In the genomic region with DNA sequence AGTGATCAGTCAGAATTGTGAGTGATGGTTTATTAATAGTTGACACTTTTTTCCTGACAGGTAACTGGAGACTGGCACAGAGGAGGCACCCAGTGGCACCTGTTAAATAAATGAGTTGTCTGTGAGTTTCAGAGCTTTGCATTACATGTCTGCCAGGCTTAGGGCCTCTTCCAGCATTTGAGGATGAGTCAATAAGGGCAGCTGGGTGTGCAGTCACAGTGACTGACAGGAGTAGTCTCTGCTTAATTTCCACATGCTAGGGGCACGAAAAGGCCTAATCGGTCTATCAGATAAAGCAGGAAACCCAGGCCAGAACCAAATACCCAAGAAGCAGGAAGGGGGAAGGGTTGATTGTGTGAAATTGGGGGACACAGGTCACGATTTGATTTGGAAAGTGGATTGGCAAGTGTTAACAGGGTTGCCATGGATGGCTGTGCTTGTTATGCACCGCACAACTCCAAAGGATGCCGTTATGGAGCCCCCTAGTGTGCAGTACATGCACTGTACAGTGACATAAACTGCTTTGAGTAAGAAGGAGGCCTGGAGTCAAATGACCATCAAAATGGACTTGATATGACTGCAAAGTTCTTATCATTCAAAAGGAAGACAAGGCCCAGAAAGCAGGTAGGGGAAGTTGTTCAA, we compare ENCODE assay signal across 8 cellular contexts.
DNase-seq lines count a peak whose midpoint lies in the region; ATAC-seq, FAIRE-seq and TF ChIP-seq lines count a peak whose summit lies in the region.

No MANE protein-coding gene starts in this region.

- H3K36me3 Mint-ChIP-seq in neural progenitor cell (no peaks in the 10 kb centered on the region), type B pancreatic cell (no peaks in the 10 kb centered on the region)

- WGBS in esophagus muscularis mucosa, result 29% methylated on average over 5 of the region's 5 CpGs

- DNase-seq in ACHN (peak; percentile 56), GM18507 (ENCODE audit: extremely low spot score, insufficient read length, low read depth) (no peak), NCI-H82 (lab: John Stamatoyannopoulos, UW) (peak; percentile 85), esophagus muscularis mucosa (ENCODE audit: extremely low spot score) (no peak), neural progenitor cell (ENCODE audit: low spot score) (peak; percentile 80), type B pancreatic cell (ENCODE audit: extremely low spot score, unreplicated experiment) (no peak)
- DNase-seq in activated CD8-positive, alpha-beta memory T cell treated with anti-CD3 and anti-CD28 coated beads for 4 hours (ENCODE audit: low read depth in 2 of 2), result peak; percentile 21 to 36

- peaks cover 0 to 32% (median 0%) of the 10 kb centered on the region in 4 donors for H3K27me3 ChIP-seq in esophagus muscularis mucosa
- no peaks in the 10 kb centered on the region for H3K27me3 ChIP-seq in neural progenitor cell

- H3K9ac ChIP-seq in neural progenitor cell, result no peak overlapping the region

- H3K4me3 ChIP-seq in esophagus muscularis mucosa, result no peak overlapping the region
- no peak overlapping the region for H3K4me3 ChIP-seq in neural progenitor cell

- intact Hi-C loops in esophagus muscularis mucosa (cut with DNase I), result no loop called here

- no peaks in the 10 kb centered on the region for H3K79me2 ChIP-seq in neural progenitor cell (ENCODE audit: low read depth)

- H3K4me3 Mint-ChIP-seq in neural progenitor cell, result no peak overlapping the region
- no peak overlapping the region for H3K4me3 Mint-ChIP-seq in type B pancreatic cell

- TF ChIP-seq CTCF in esophagus muscularis mucosa (IDR thresholded peaks at IDR 0.05) (peak; percentile 36 to 64 (median 36)), neural progenitor cell (IDR thresholded peaks at IDR 0.05) (peak; percentile 79), type B pancreatic cell (conservative IDR thresholded peaks at IDR 0.05) (peak; percentile 83)

- H4K20me1 ChIP-seq in neural progenitor cell (ENCODE audit: low read depth), result no peaks in the 10 kb centered on the region

- no peak for TF ChIP-seq EP300 in esophagus muscularis mucosa (IDR thresholded peaks at IDR 0.05)

- H3K36me3 ChIP-seq in esophagus muscularis mucosa (no peaks in the 10 kb centered on the region), neural progenitor cell (no peaks in the 10 kb centered on the region)

- H3K27ac ChIP-seq in esophagus muscularis mucosa (replicated peaks in 1 of 4), result no peak overlapping the region
- H3K27ac ChIP-seq in neural progenitor cell, result no peak overlapping the region

- H3K4me2 ChIP-seq in neural progenitor cell, result no peak overlapping the region

- H3F3A ChIP-seq in neural progenitor cell (ENCODE audit: low read depth), result peaks cover 16% of the 10 kb centered on the region

- peak; percentile 72 for FAIRE-seq in GM18507 (lab: Jason Lieb, UNC)

- in situ Hi-C loops in ACHN (cut with HindIII; ENCODE audit: low pct_ligation_motif_present, low pct_unique_long_range_greater_than_20kb, low sequenced_read_pairs), result no loop called here

- H3K9me3 ChIP-seq in esophagus muscularis mucosa, result no peaks in the 10 kb centered on the region
- H3K9me3 ChIP-seq in neural progenitor cell (ENCODE audit: low read depth), result no peaks in the 10 kb centered on the region

- ATAC-seq in HG03103 (IDR thresholded peaks at IDR 0.05; ENCODE audit: low read depth, unreplicated experiment), result peak; percentile 94

- no peak for TF ChIP-seq POLR2A in esophagus muscularis mucosa (IDR thresholded peaks at IDR 0.05; ENCODE audit: low read depth)

- H3K9me3 Mint-ChIP-seq in neural progenitor cell (no peaks in the 10 kb centered on the region), type B pancreatic cell (no peaks in the 10 kb centered on the region)

- H3K4me1 ChIP-seq in esophagus muscularis mucosa, result no peaks in the 10 kb centered on the region
- peaks cover 26% of the 10 kb centered on the region for H3K4me1 ChIP-seq in neural progenitor cell

- H3K4me1 Mint-ChIP-seq in neural progenitor cell (peaks cover 31% of the 10 kb centered on the region), type B pancreatic cell (ENCODE audit: unreplicated experiment) (peaks cover 12% of the 10 kb centered on the region)

- no peaks in the 10 kb centered on the region for H3K27me3 Mint-ChIP-seq in neural progenitor cell (ENCODE audit: insufficient read depth, low read depth)
- peaks cover 60% of the 10 kb centered on the region for H3K27me3 Mint-ChIP-seq in type B pancreatic cell

- peak overlapping the region; percentile 33 for H2AFZ ChIP-seq in neural progenitor cell (replicated peaks)

- H3K27ac Mint-ChIP-seq in neural progenitor cell, result no peak overlapping the region
- no peak overlapping the region for H3K27ac Mint-ChIP-seq in type B pancreatic cell

Comparison
In these comparisons a context has a peak if more than half of its experiments do, and no peak if none do; other contexts are left out.
1. DNase-seq: peak in ACHN (single experiment), NCI-H82 (single experiment), activated CD8-positive, alpha-beta memory T cell treated with anti-CD3 and anti-CD28 coated beads for 4 hours (2 of 2) and neural progenitor cell (single experiment); none in GM18507 (single experiment), esophagus muscularis mucosa (single experiment) and type B pancreatic cell (single experiment).
2. Peak in every context shown above with its lines, with median percentiles within 50 percentile points of each other: CTCF ChIP-seq.